Comparison of ENCODE assay signal across 14 cellular contexts in genomic region chr3:184620101-184620798, GRCh38. TPM values are rescaled to one million over a fixed set of nuclear protein-coding genes. Genes with fewer than 3 reads are reported as not detected.
DNase-seq lines count a peak whose midpoint lies in the region; ATAC-seq and TF ChIP-seq lines count a peak whose summit lies in the region.
"Had no signal": no experiment of that assay in that cellular context is flagged by ENCODE, and none has a peak within 500 bp of the region (broad histone marks: within the 10 kb centered on the region; RNA-seq: fewer than 3 reads in every experiment).

No MANE protein-coding gene starts in this region.

- H3K4me3 ChIP-seq in sigmoid colon = no peak overlapping the region
- H3K4me3 ChIP-seq: GM12878, ovary had no signal

- TF ChIP-seq EP300 in sigmoid colon (IDR thresholded peaks at IDR 0.05) = no peak

- peaks cover 3% of the 10 kb centered on the region; the same call in 1 of the 2 replicates for H3K4me1 Mint-ChIP-seq in WTC11

- H3K27me3 ChIP-seq in sigmoid colon = no peaks in the 10 kb centered on the region
- H3K27me3 ChIP-seq: ovary had no signal

- no peaks in the 10 kb centered on the region for H3K36me3 ChIP-seq in sigmoid colon
- H3K36me3 ChIP-seq: ovary had no signal

- no peaks in the 10 kb centered on the region for H3K9me3 ChIP-seq in sigmoid colon
- H3K9me3 ChIP-seq: ovary had no signal

- intact Hi-C loops in sigmoid colon (cut with DNase I) = no loop called here

- in situ Hi-C loops in ACHN (cut with HindIII; ENCODE audit: low pct_ligation_motif_present, low pct_unique_long_range_greater_than_20kb, low sequenced_read_pairs) = no loop called here

- peak overlapping the region in 1 of 4 donors; percentile 43 for H3K27ac ChIP-seq in sigmoid colon
- H3K27ac ChIP-seq in substantia nigra (ENCODE audit: low read depth, low read length, poor library complexity, severe bottlenecking) = no peak overlapping the region
- H3K27ac ChIP-seq: ovary had no signal

- H3K27me3 Mint-ChIP-seq in WTC11 (ENCODE audit: low read depth) = peaks cover 24% of the 10 kb centered on the region

- TF ChIP-seq CTCF in WTC11 (IDR thresholded peaks at IDR 0.05) (no peak), sigmoid colon (IDR thresholded peaks at IDR 0.05) (no peak)

- no peak for ATAC-seq in WTC11
- ATAC-seq: GM12878 had no signal

- peaks cover 0 to 20% (median 15%) of the 10 kb centered on the region in 4 donors for H3K4me1 ChIP-seq in sigmoid colon

- no peak overlapping the region for H3K27ac Mint-ChIP-seq in WTC11

- CTCF ChIA-PET in WTC11 (lab: Charles Lee) = interaction anchor here (1.0 to 1.4 kb wide), 3 partner anchors 10 to 91 kb away, joined by 3 to 6 read pairs (median 3); partner anchors contain the start of genes EPHB3 and MAGEF1

- TF ChIP-seq POLR2A in sigmoid colon (IDR thresholded peaks at IDR 0.05) = no peak

- WGBS in sigmoid colon, 2 donors = 76 to 82% methylated on average over 5 of the region's 5 CpGs

- POLR2A ChIA-PET in WTC11 (lab: Charles Lee) = no interaction called here

- peak; percentile 8 for DNase-seq in ACHN
- peak; percentile 22 for DNase-seq in HK-2 (ENCODE audit: unreplicated experiment)
- DNase-seq in amniotic epithelial cell (ENCODE audit: low read depth) = peak; percentile 57
- DNase-seq in iris pigment epithelial cell (ENCODE audit: low read depth) = peak; percentile 76
- DNase-seq in WTC11 (ENCODE audit: low spot score) = no peak
- DNase-seq in sigmoid colon = no peak
- DNase-seq in substantia nigra (lab: John Stamatoyannopoulos, UW) = no peak
- no peak for DNase-seq in NCI-H1417 treated with DMSO at 0.1 percent for 48 hours (lab: John Stamatoyannopoulos, UW)
- DNase-seq: DMS79; effector memory CD8-positive, alpha-beta T cell; MM.1S; NCI-H446; ovary had no signal

- no peak overlapping the region for H3K4me3 Mint-ChIP-seq in WTC11
- H3K4me3 Mint-ChIP-seq: effector memory CD8-positive, alpha-beta T cell had no signal

- H3K36me3 Mint-ChIP-seq in WTC11 = no peaks in the 10 kb centered on the region

- peaks cover 2% of the 10 kb centered on the region for H3K9me3 Mint-ChIP-seq in WTC11
- H3K9me3 Mint-ChIP-seq: effector memory CD8-positive, alpha-beta T cell had no signal

TF ChIP-seq in WTC11, 78 proteins besides CTCF, POLR2A, EP300 and RAD21 (continues in another document):
- TF ChIP-seq ATF1 (CRISPR knock-in tag; IDR thresholded peaks at IDR 0.05) = no peak
- TF ChIP-seq ZNF425 (CRISPR knock-in tag; conservative IDR thresholded peaks at IDR 0.05) = no peak
- TF ChIP-seq ZMAT4 (CRISPR knock-in tag; IDR thresholded peaks at IDR 0.05) = no peak
- TF ChIP-seq FOXP4 (CRISPR knock-in tag; IDR thresholded peaks at IDR 0.05) = no peak
- no peak for TF ChIP-seq PREB (CRISPR knock-in tag; IDR thresholded peaks at IDR 0.05; ENCODE audit: borderline replicate concordance)
- no peak for TF ChIP-seq ZNF416 (CRISPR knock-in tag; IDR thresholded peaks at IDR 0.05)
- no peak for TF ChIP-seq FOXP1 (CRISPR knock-in tag; IDR thresholded peaks at IDR 0.05; ENCODE audit: borderline replicate concordance)
- TF ChIP-seq TEAD4 (CRISPR knock-in tag; IDR thresholded peaks at IDR 0.05) = no peak
- TF ChIP-seq NFYB (CRISPR knock-in tag; conservative IDR thresholded peaks at IDR 0.05; ENCODE audit: low read depth) = no peak
- TF ChIP-seq ZNF263 (CRISPR knock-in tag; IDR thresholded peaks at IDR 0.05; ENCODE audit: low read depth) = no peak
- TF ChIP-seq PRDM15 (CRISPR knock-in tag; IDR thresholded peaks at IDR 0.05) = no peak
- TF ChIP-seq ZNF671 (CRISPR knock-in tag; IDR thresholded peaks at IDR 0.05) = no peak

RNA-seq across cellular contexts. Expression of gene EPHB3, which starts 58.7 kb away (rescaled TPM):
- 5.3 to 11.4 TPM (median 6.3 TPM) in 3 replicates for total RNA-seq in WTC11 (2021)
- 1 to 10 TPM; 1.8 to 2.8 (median 2.2) TPM for total RNA-seq in sigmoid colon
- polyA plus RNA-seq in sigmoid colon = 10 to 100 TPM in 1 of 3 donors, 1 to 10 TPM in 2; 1.6 to 20.2 (median 1.8) TPM
- total RNA-seq: GM12878 had no signal

Comparison
In these comparisons a context has a peak if more than half of its experiments do, and no peak if none do; other contexts are left out.
1. DNase-seq: peak in ACHN (single experiment), HK-2 (single experiment), amniotic epithelial cell (single experiment) and iris pigment epithelial cell (single experiment); none in WTC11 (single experiment), sigmoid colon (single experiment), substantia nigra (0 of 49) and NCI-H1417 treated with DMSO at 0.1 percent for 48 hours (single experiment).